1 cellular context compared by ENCODE assay signal in the genomic region with DNA sequence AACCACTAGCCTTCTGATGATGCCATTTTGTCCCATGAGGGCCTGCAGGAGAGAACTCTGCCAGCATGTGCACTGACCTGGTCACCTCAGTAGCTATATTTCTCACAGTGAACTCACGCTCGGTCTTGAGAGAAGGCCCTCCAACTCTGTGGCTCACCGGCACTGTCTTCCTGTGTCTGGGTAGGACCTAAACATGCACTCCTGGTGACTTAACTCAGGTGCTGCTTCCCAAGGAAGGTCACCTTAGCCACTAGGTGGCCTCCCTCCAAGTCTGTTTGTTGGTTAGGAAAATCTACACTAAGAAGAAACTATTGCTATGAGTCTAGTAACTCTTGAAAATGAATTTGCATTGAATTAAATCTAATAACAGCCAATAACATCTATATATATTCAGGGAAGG.
TF ChIP-seq lines count a peak whose summit lies in the region.

No MANE protein-coding gene starts in this region.

TF ChIP-seq in HCT116, 20 proteins besides CTCF, POLR2A, EP300 and RAD21 (continued from another document):
- TF ChIP-seq, protein P1, sequence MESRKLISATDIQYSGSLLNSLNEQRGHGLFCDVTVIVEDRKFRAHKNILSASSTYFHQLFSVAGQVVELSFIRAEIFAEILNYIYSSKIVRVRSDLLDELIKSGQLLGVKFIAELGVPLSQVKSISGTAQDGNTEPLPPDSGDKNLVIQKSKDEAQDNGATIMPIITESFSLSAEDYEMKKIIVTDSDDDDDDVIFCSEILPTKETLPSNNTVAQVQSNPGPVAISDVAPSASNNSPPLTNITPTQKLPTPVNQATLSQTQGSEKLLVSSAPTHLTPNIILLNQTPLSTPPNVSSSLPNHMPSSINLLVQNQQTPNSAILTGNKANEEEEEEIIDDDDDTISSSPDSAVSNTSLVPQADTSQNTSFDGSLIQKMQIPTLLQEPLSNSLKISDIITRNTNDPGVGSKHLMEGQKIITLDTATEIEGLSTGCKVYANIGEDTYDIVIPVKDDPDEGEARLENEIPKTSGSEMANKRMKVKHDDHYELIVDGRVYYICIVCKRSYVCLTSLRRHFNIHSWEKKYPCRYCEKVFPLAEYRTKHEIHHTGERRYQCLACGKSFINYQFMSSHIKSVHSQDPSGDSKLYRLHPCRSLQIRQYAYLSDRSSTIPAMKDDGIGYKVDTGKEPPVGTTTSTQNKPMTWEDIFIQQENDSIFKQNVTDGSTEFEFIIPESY (IDR thresholded peaks at IDR 0.05; ENCODE audit: extremely low read depth, insufficient replicate concordance, low read length) = no peak
- TF ChIP-seq ELF1 (IDR thresholded peaks at IDR 0.05; ENCODE audit: borderline replicate concordance, low read depth) (no peak), POLR2AphosphoS5 (IDR thresholded peaks at IDR 0.05; ENCODE audit: low read depth, low read length) (no peak), SP1 (IDR thresholded peaks at IDR 0.05; ENCODE audit: low read depth) (no peak), SIN3A (IDR thresholded peaks at IDR 0.05; ENCODE audit: low read depth) (no peak), SRF (IDR thresholded peaks at IDR 0.05; ENCODE audit: low read depth) (no peak)
